1 cellular context compared by ENCODE assay signal in the genomic region with DNA sequence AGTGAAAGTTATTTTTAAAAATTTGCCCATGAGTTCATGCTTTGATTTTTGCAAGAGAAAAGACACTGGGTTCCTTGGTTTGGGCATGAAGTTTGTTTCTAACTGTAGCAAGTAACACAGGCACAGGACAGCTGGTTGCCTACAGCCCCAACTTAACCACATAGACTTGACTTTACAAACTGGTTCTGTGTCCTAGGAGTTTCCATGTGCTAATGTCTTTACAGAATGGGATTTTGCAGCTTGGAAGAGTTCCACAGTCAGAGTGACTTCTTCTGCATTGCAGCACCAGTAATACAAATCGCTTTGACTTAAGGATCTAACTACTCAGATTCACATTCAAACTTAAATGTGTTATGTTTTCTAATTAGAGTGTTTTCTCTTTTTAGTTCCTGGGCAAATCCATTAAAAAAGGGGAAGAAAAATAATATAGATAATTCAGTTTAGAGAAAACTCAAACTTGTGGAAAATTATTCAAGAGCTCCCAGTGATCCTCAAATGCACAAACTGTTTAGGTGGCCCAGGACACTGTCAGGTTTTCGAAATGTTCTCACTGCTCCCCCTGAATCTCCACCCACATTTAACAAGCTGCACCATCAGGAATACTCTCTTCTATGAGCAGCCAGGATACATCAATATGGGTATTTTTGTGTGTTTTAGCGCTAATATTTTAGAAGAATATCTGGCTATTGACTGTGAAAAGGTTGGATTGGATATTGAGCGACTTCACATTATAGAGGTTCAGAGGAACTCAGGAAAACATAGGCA.
TF ChIP-seq lines count a peak whose summit lies in the region.

No MANE protein-coding gene starts in this region.

TF ChIP-seq in GM23338, 12 proteins besides CTCF, POLR2A, EP300 and RAD21 (continued from another document):
- TF ChIP-seq, protein P1, sequence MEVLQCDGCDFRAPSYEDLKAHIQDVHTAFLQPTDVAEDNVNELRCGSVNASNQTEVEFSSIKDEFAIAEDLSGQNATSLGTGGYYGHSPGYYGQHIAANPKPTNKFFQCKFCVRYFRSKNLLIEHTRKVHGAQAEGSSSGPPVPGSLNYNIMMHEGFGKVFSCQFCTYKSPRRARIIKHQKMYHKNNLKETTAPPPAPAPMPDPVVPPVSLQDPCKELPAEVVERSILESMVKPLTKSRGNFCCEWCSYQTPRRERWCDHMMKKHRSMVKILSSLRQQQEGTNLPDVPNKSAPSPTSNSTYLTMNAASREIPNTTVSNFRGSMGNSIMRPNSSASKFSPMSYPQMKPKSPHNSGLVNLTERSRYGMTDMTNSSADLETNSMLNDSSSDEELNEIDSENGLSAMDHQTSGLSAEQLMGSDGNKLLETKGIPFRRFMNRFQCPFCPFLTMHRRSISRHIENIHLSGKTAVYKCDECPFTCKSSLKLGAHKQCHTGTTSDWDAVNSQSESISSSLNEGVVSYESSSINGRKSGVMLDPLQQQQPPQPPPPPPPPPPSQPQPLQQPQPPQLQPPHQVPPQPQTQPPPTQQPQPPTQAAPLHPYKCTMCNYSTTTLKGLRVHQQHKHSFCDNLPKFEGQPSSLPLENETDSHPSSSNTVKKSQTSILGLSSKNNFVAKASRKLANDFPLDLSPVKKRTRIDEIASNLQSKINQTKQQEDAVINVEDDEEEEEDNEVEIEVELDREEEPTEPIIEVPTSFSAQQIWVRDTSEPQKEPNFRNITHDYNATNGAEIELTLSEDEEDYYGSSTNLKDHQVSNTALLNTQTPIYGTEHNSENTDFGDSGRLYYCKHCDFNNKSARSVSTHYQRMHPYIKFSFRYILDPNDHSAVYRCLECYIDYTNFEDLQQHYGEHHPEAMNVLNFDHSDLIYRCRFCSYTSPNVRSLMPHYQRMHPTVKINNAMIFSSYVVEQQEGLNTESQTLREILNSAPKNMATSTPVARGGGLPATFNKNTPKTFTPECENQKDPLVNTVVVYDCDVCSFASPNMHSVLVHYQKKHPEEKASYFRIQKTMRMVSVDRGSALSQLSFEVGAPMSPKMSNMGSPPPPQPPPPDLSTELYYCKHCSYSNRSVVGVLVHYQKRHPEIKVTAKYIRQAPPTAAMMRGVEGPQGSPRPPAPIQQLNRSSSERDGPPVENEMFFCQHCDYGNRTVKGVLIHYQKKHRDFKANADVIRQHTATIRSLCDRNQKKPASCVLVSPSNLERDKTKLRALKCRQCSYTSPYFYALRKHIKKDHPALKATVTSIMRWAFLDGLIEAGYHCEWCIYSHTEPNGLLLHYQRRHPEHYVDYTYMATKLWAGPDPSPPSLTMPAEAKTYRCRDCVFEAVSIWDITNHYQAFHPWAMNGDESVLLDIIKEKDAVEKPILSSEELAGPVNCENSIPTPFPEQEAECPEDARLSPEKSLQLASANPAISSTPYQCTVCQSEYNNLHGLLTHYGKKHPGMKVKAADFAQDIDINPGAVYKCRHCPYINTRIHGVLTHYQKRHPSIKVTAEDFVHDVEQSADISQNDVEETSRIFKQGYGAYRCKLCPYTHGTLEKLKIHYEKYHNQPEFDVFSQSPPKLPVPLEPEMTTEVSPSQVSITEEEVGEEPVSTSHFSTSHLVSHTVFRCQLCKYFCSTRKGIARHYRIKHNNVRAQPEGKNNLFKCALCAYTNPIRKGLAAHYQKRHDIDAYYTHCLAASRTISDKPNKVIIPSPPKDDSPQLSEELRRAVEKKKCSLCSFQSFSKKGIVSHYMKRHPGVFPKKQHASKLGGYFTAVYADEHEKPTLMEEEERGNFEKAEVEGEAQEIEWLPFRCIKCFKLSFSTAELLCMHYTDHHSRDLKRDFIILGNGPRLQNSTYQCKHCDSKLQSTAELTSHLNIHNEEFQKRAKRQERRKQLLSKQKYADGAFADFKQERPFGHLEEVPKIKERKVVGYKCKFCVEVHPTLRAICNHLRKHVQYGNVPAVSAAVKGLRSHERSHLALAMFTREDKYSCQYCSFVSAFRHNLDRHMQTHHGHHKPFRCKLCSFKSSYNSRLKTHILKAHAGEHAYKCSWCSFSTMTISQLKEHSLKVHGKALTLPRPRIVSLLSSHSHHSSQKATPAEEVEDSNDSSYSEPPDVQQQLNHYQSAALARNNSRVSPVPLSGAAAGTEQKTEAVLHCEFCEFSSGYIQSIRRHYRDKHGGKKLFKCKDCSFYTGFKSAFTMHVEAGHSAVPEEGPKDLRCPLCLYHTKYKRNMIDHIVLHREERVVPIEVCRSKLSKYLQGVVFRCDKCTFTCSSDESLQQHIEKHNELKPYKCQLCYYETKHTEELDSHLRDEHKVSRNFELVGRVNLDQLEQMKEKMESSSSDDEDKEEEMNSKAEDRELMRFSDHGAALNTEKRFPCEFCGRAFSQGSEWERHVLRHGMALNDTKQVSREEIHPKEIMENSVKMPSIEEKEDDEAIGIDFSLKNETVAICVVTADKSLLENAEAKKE (CRISPR knock-in tag; IDR thresholded peaks at IDR 0.05), result no peak
- TF ChIP-seq, protein P2, sequence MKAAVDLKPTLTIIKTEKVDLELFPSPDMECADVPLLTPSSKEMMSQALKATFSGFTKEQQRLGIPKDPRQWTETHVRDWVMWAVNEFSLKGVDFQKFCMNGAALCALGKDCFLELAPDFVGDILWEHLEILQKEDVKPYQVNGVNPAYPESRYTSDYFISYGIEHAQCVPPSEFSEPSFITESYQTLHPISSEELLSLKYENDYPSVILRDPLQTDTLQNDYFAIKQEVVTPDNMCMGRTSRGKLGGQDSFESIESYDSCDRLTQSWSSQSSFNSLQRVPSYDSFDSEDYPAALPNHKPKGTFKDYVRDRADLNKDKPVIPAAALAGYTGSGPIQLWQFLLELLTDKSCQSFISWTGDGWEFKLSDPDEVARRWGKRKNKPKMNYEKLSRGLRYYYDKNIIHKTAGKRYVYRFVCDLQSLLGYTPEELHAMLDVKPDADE (IDR thresholded peaks at IDR 0.05), result no peak
- TF ChIP-seq NANOG (IDR thresholded peaks at IDR 0.05; ENCODE audit: borderline replicate concordance), result no peak
- no peak for TF ChIP-seq CREB1 (CRISPR knock-in tag; IDR thresholded peaks at IDR 0.05; ENCODE audit: low read depth)
- no peak for TF ChIP-seq EZH2phosphoT487 (IDR thresholded peaks at IDR 0.05; ENCODE audit: unreplicated experiment)
- no peak for TF ChIP-seq EZH2 (IDR thresholded peaks at IDR 0.05; ENCODE audit: low read depth, unreplicated experiment)
- no peak for TF ChIP-seq ZNF114 (CRISPR knock-in tag; IDR thresholded peaks at IDR 0.05)
- no peak for TF ChIP-seq POLR2AphosphoS5 (IDR thresholded peaks at IDR 0.05; ENCODE audit: low read depth)
- no peak for TF ChIP-seq STAT1 (IDR thresholded peaks at IDR 0.05; ENCODE audit: unreplicated experiment)
- TF ChIP-seq, protein P3, sequence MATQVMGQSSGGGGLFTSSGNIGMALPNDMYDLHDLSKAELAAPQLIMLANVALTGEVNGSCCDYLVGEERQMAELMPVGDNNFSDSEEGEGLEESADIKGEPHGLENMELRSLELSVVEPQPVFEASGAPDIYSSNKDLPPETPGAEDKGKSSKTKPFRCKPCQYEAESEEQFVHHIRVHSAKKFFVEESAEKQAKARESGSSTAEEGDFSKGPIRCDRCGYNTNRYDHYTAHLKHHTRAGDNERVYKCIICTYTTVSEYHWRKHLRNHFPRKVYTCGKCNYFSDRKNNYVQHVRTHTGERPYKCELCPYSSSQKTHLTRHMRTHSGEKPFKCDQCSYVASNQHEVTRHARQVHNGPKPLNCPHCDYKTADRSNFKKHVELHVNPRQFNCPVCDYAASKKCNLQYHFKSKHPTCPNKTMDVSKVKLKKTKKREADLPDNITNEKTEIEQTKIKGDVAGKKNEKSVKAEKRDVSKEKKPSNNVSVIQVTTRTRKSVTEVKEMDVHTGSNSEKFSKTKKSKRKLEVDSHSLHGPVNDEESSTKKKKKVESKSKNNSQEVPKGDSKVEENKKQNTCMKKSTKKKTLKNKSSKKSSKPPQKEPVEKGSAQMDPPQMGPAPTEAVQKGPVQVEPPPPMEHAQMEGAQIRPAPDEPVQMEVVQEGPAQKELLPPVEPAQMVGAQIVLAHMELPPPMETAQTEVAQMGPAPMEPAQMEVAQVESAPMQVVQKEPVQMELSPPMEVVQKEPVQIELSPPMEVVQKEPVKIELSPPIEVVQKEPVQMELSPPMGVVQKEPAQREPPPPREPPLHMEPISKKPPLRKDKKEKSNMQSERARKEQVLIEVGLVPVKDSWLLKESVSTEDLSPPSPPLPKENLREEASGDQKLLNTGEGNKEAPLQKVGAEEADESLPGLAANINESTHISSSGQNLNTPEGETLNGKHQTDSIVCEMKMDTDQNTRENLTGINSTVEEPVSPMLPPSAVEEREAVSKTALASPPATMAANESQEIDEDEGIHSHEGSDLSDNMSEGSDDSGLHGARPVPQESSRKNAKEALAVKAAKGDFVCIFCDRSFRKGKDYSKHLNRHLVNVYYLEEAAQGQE (IDR thresholded peaks at IDR 0.05; ENCODE audit: unreplicated experiment), result no peak
